Comparison of ENCODE assay signal across 1 cellular context in genomic region chr18:67672142-67672541, GRCh38.
TF ChIP-seq lines count a peak whose summit lies in the region.

No MANE protein-coding gene starts in this region.

TF ChIP-seq in SK-N-SH treated with all-trans-retinoic acid at 6 μM for 48 hours, 23 proteins besides CTCF, POLR2A, EP300 and RAD21 (continued from another document):
- TF ChIP-seq PATZ1 (CRISPR knock-in tag; IDR thresholded peaks at IDR 0.05; ENCODE audit: borderline replicate concordance) = no peak
- no peak for TF ChIP-seq RARB (CRISPR knock-in tag; IDR thresholded peaks at IDR 0.05)
TF ChIP-seq in SK-N-SH treated with all-trans-retinoic acid at 6 μM for 48 hours: peak in this region for 0.
